8 cellular contexts compared by ENCODE assay signal in the genomic region with DNA sequence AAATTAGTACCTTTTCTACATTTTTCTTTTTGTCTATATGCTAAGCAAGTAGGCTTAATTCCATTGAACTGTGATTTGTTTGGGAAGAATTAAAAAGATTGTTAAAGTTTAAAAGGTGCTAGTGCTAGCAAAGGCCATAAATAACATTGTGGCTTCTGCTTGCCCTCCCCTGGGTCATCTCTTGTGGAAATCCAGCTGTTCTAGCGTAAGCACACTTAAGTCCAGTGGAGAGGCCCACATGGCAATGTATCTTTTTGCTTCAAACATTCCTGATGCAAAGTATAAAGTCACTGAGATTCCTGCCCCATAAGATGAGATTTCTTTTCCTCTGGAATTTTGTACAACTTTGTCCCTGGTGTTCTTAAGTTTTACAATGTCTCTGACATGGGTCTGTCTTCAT.
"Had no signal": no experiment of that assay in that cellular context is flagged by ENCODE, and none has a peak within 500 bp of the region (broad histone marks: within the 10 kb centered on the region; RNA-seq: fewer than 3 reads in every experiment).

No MANE protein-coding gene starts in this region.

- DNase-seq: GM23248, GOT3, H7, HFFc6 had no signal

- H2AFZ ChIP-seq: GM23248 had no signal

- H3K36me3 ChIP-seq: HAP-1 had no signal

- H3K9me3 ChIP-seq: HAP-1 had no signal

- FAIRE-seq: HepG2 had no signal

- H3K27ac ChIP-seq: GM23248, HL-60 had no signal

- H3K4me3 ChIP-seq: GM23248, HAP-1 had no signal

- ATAC-seq: HCT116, HepG2 had no signal

- H3K4me1 ChIP-seq: HAP-1 had no signal

- H3K9ac ChIP-seq: GM23248 had no signal
